In the genomic region with DNA sequence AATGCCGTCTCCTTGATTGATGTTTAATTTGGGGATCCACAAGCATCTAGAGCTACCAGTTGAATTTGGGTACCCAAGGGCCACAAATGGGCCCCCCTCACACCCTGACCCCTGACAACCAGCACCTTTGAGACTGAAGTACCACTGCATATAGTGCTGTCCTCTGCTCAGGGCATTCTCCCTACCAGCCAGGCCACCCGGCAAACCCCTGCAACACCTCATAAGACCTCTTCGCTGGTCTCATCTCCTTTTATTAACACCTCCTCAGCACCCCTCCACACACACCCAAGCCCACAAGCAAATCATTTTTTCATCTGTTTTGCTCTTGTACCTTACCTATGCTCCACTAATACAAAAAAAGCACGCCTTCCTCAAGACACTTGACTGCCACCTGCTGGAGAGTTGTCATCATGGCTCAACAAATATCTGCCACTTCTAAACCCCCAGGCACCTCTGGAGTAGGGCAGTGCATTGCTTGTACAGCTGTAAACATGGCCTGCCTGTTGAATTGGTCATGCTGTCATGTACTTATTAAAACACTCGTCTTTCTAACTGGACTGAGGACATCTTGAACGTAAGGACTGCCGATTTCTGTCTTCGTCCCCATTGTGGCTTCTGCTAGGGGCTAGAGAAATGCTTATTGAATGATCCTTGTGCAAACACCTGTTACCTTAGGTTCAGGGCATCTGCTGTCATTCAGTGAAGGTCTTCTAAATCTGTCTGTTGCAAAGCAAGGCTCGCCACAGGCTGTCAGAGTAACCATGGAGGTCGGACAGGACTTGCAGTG, we compare ENCODE assay signal across 8 cellular contexts.
DNase-seq lines count a peak whose midpoint lies in the region; ATAC-seq and TF ChIP-seq lines count a peak whose summit lies in the region.

No MANE protein-coding gene starts in this region.

- H3K27me3 Mint-ChIP-seq in nephron (ENCODE audit: low read depth), result peaks cover 13% of the 10 kb centered on the region
- H3K27me3 Mint-ChIP-seq in stimulated activated naive CD8-positive, alpha-beta T cell treated with anti-CD3 and anti-CD28 coated beads, Interleukin-15, amount 100 ng/mL, for 72 hours, result no peaks in the 10 kb centered on the region

- peak; percentile 35 for DNase-seq in AG09319 (ENCODE audit: extremely low read depth, low read depth)
- peak; percentile 85 for DNase-seq in HT1080 (ENCODE audit: low read depth)
- peak; percentile 63 for DNase-seq in NT2/D1 (ENCODE audit: low read depth, low spot score)
- peak; percentile 80 for DNase-seq in activated CD8-positive, alpha-beta memory T cell treated with anti-CD3 and anti-CD28 coated beads, Interleukin-2, amount 50 U/mL, for 48 hours
- no peak for DNase-seq in esophagus muscularis mucosa (ENCODE audit: extremely low spot score)
- DNase-seq in stimulated activated naive CD8-positive, alpha-beta T cell treated with anti-CD3 and anti-CD28 coated beads, Interleukin-15, amount 100 ng/mL, for 72 hours, result peak; percentile 57 to 70

- H3K36me3 ChIP-seq in NT2/D1 (ENCODE audit: insufficient read depth, insufficient read length, low read length), result no peaks in the 10 kb centered on the region
- peaks cover 0 to 6% (median 0%) of the 10 kb centered on the region in 4 donors for H3K36me3 ChIP-seq in esophagus muscularis mucosa

- H3K27ac Mint-ChIP-seq in nephron, result no peak overlapping the region
- peak overlapping the region in 1 of 2 donors; percentile 0 for H3K27ac Mint-ChIP-seq in stimulated activated naive CD8-positive, alpha-beta T cell treated with anti-CD3 and anti-CD28 coated beads, Interleukin-15, amount 100 ng/mL, for 72 hours

- H3K36me3 Mint-ChIP-seq in nephron (ENCODE audit: low read depth), result no peaks in the 10 kb centered on the region

- no peaks in the 10 kb centered on the region for H3K27me3 ChIP-seq in NT2/D1 (ENCODE audit: insufficient read depth, insufficient read length)
- no peaks in the 10 kb centered on the region for H3K27me3 ChIP-seq in esophagus muscularis mucosa

- H3K9ac ChIP-seq in NT2/D1 (ENCODE audit: insufficient read length, low read depth), result no peak overlapping the region

- WGBS in esophagus muscularis mucosa, result 67% methylated on average over 10 of the region's 10 CpGs

- no peak for TF ChIP-seq POLR2A in esophagus muscularis mucosa (IDR thresholded peaks at IDR 0.05; ENCODE audit: low read depth)

- peaks cover 5% of the 10 kb centered on the region for H3K4me1 ChIP-seq in NT2/D1 (ENCODE audit: insufficient read depth, insufficient read length)
- peaks cover 13 to 33% (median 18%) of the 10 kb centered on the region in 4 donors for H3K4me1 ChIP-seq in esophagus muscularis mucosa

- intact Hi-C loops in esophagus muscularis mucosa (cut with DNase I), result loop anchor here (1.0 kb wide), 1 partner anchor 134 kb away; no protein-coding TSS in a partner anchor

- TF ChIP-seq EP300 in esophagus muscularis mucosa (IDR thresholded peaks at IDR 0.05), result no peak

- ATAC-seq in GM19023 (IDR thresholded peaks at IDR 0.05; ENCODE audit: unreplicated experiment), result peak; percentile 49
- ATAC-seq in stimulated activated naive CD8-positive, alpha-beta T cell treated with anti-CD3 and anti-CD28 coated beads, Interleukin-15, amount 100 ng/mL, for 72 hours, result peak; percentile 60

- no peak overlapping the region for H3K27ac ChIP-seq in esophagus muscularis mucosa (replicated peaks in 1 of 4)

- H3K9me3 ChIP-seq in NT2/D1 (ENCODE audit: insufficient read depth, low read length), result no peaks in the 10 kb centered on the region
- no peaks in the 10 kb centered on the region for H3K9me3 ChIP-seq in esophagus muscularis mucosa

- no peaks in the 10 kb centered on the region for H3K9me3 Mint-ChIP-seq in nephron
- H3K9me3 Mint-ChIP-seq in stimulated activated naive CD8-positive, alpha-beta T cell treated with anti-CD3 and anti-CD28 coated beads, Interleukin-15, amount 100 ng/mL, for 72 hours, result no peaks in the 10 kb centered on the region

- H3K4me3 Mint-ChIP-seq in nephron, result no peak overlapping the region
- no peak overlapping the region for H3K4me3 Mint-ChIP-seq in stimulated activated naive CD8-positive, alpha-beta T cell treated with anti-CD3 and anti-CD28 coated beads, Interleukin-15, amount 100 ng/mL, for 72 hours

- no peaks in the 10 kb centered on the region for H3K4me1 Mint-ChIP-seq in nephron
- H3K4me1 Mint-ChIP-seq in stimulated activated naive CD8-positive, alpha-beta T cell treated with anti-CD3 and anti-CD28 coated beads, Interleukin-15, amount 100 ng/mL, for 72 hours, result peaks cover 64% of the 10 kb centered on the region

- peak; percentile 84 for TF ChIP-seq CTCF in AG09319 (IDR thresholded peaks at IDR 0.05; ENCODE audit: low read depth, low read length)
- peak; percentile 77 to 87 (median 82) for TF ChIP-seq CTCF in esophagus muscularis mucosa (IDR thresholded peaks at IDR 0.05)
- TF ChIP-seq CTCF in nephron (IDR thresholded peaks at IDR 0.05; ENCODE audit: unreplicated experiment in 3 of 3), result peak; percentile 68 to 75 (median 69)

- H3K4me3 ChIP-seq in NT2/D1 (ENCODE audit: insufficient read length, low read depth) (no peak overlapping the region), esophagus muscularis mucosa (no peak overlapping the region)
